In genomic region chr10:71850021-71850744, GRCh38 we compare ENCODE assay signal across 8 cellular contexts. TPM values are rescaled to one million over a fixed set of nuclear protein-coding genes. Genes with fewer than 3 reads are reported as not detected.
A peak's percentile ranks its signal among the peaks of the same experiment; 100 is the strongest.
DNase-seq lines count a peak whose midpoint lies in the region; ATAC-seq and TF ChIP-seq lines count a peak whose summit lies in the region.

No MANE protein-coding gene starts in this region.

- H3K27ac Mint-ChIP-seq in activated CD8-positive, alpha-beta memory T cell treated with anti-CD3 and anti-CD28 coated beads, Interleukin-2, amount 10 ng/mL, durations not matched to agents 7 days and 5 days = peak overlapping the region; percentile 78

- no peak for TF ChIP-seq CTCF in adrenal gland (IDR thresholded peaks at IDR 0.05)
- TF ChIP-seq CTCF in left lung (IDR thresholded peaks at IDR 0.05) = no peak

- H3K4me1 Mint-ChIP-seq in activated CD8-positive, alpha-beta memory T cell treated with anti-CD3 and anti-CD28 coated beads, Interleukin-2, amount 10 ng/mL, durations not matched to agents 7 days and 5 days = peaks cover 31% of the 10 kb centered on the region

- no peaks in the 10 kb centered on the region for H3K9me3 Mint-ChIP-seq in activated CD8-positive, alpha-beta memory T cell treated with anti-CD3 and anti-CD28 coated beads, Interleukin-2, amount 10 ng/mL, durations not matched to agents 7 days and 5 days (ENCODE audit: low read depth)

- H3K4me1 ChIP-seq in adrenal gland (replicated peaks in 1 of 2) (peaks cover 45 to 59% of the 10 kb centered on the region in 2 donors), left lung (peaks cover 18 to 72% of the 10 kb centered on the region in 2 donors), thymus (ENCODE audit: control insufficient read depth, insufficient read depth, low read length) (peaks cover 47% of the 10 kb centered on the region)

- H3K27me3 Mint-ChIP-seq in activated CD8-positive, alpha-beta memory T cell treated with anti-CD3 and anti-CD28 coated beads, Interleukin-2, amount 10 ng/mL, durations not matched to agents 7 days and 5 days = peaks cover 3% of the 10 kb centered on the region

- intact Hi-C loops in adrenal gland (cut with DNase I) = no loop called here
- intact Hi-C loops in left lung (cut with DNase I) = no loop called here

- 2 to 3% (median 2%) methylated on average over 13 of the region's 13 CpGs for WGBS in adrenal gland, 4 donors
- WGBS in thymus = 2% methylated on average over 13 of the region's 13 CpGs

- H3K4me3 Mint-ChIP-seq in activated CD8-positive, alpha-beta memory T cell treated with anti-CD3 and anti-CD28 coated beads, Interleukin-2, amount 10 ng/mL, durations not matched to agents 7 days and 5 days = peak overlapping the region; percentile 84

- H3K36me3 Mint-ChIP-seq in activated CD8-positive, alpha-beta memory T cell treated with anti-CD3 and anti-CD28 coated beads, Interleukin-2, amount 10 ng/mL, durations not matched to agents 7 days and 5 days = peaks cover 2% of the 10 kb centered on the region

- ATAC-seq in activated CD8-positive, alpha-beta memory T cell treated with anti-CD3 and anti-CD28 coated beads, Interleukin-2, amount 10 ng/mL, durations not matched to agents 7 days and 5 days = no peak
- ATAC-seq in left lung = no peak

- H3K27me3 ChIP-seq in adrenal gland = no peaks in the 10 kb centered on the region
- no peaks in the 10 kb centered on the region for H3K27me3 ChIP-seq in left lung
- no peaks in the 10 kb centered on the region for H3K27me3 ChIP-seq in thymus (ENCODE audit: control insufficient read depth, insufficient read depth)

- CTCF ChIA-PET in activated CD8-positive, alpha-beta memory T cell treated with anti-CD3 and anti-CD28 coated beads, Interleukin-2, amount 10 ng/mL, durations not matched to agents 7 days and 5 days (lab: Charles Lee) = interaction anchor here (0.8 to 3.6 kb wide), 7 partner anchors 8 to 198 kb away, joined by 3 to 23 read pairs (median 5); partner anchors contain the start of gene VSIR

- no peaks in the 10 kb centered on the region for H3K9me3 ChIP-seq in adrenal gland (replicated peaks in 1 of 3)
- H3K9me3 ChIP-seq in left lung = no peaks in the 10 kb centered on the region
- no peaks in the 10 kb centered on the region for H3K9me3 ChIP-seq in thymus (ENCODE audit: control insufficient read depth)

- peak overlapping the region; percentile 70 to 99 (median 81) for H3K4me3 ChIP-seq in adrenal gland
- peak overlapping the region; percentile 93 to 99 for H3K4me3 ChIP-seq in left lung
- H3K4me3 ChIP-seq in thymus (ENCODE audit: low read length) = peak overlapping the region; percentile 97

- no peak for DNase-seq in activated CD8-positive, alpha-beta memory T cell treated with anti-CD3 and anti-CD28 coated beads, Interleukin-2, amount 10 ng/mL, durations not matched to agents 7 days and 5 days
- DNase-seq in activated CD8-positive, alpha-beta memory T cell treated with anti-CD3 and anti-CD28 coated beads for 24 hours = no peak
- no peak for DNase-seq in adrenal gland
- DNase-seq in left lung = no peak
- DNase-seq in NCI-H1417 treated with DMSO at 0.1 percent for 48 hours (lab: John Stamatoyannopoulos, UW) = no peak
- no peak for DNase-seq in activated CD8-positive, alpha-beta memory T cell treated with anti-CD3 and anti-CD28 coated beads, Interleukin-2, amount 50 U/mL, for 48 hours
- no peak for DNase-seq in HUDEP-2 (lab: John Stamatoyannopoulos, UW; ENCODE audit: unreplicated experiment in 76 of 76)

- TF ChIP-seq POLR2A in adrenal gland (IDR thresholded peaks at IDR 0.05) = no peak

- no peaks in the 10 kb centered on the region for H3K36me3 ChIP-seq in adrenal gland (replicated peaks in 1 of 2)
- peaks cover 0 to 8% of the 10 kb centered on the region in 2 donors for H3K36me3 ChIP-seq in left lung
- H3K36me3 ChIP-seq in thymus (ENCODE audit: control insufficient read depth, insufficient read depth) = no peaks in the 10 kb centered on the region

- H3K27ac ChIP-seq in adrenal gland (peak overlapping the region; percentile 95 to 99 (median 98)), left lung (peak overlapping the region; percentile 90 to 93), thymus (ENCODE audit: low read depth) (peak overlapping the region; percentile 89)

RNA-seq across cellular contexts. Expression of gene PSAP, which starts 0.9 kb away (rescaled TPM):
- 100 to 1,000 TPM; 111 to 118 TPM for total RNA-seq in activated CD8-positive, alpha-beta memory T cell treated with anti-CD3 and anti-CD28 coated beads, Interleukin-2, amount 10 ng/mL, durations not matched to agents 7 days and 5 days
- 1,000 to 10,000 TPM; 1,730 to 3,452 (median 2,381) TPM for total RNA-seq in adrenal gland
- 1,000 to 10,000 TPM in 1 of 3 donors, 100 to 1,000 TPM in 2; 623 to 1,694 (median 805) TPM for polyA plus RNA-seq in adrenal gland
- 1,000 to 10,000 TPM; 1,484 to 1,668 TPM for total RNA-seq in left lung
- 613 TPM for polyA plus RNA-seq in thymus

Comparison
In these comparisons a context has a peak if more than half of its experiments do, and no peak if none do; other contexts are left out.
1. RNA of gene PSAP, which starts 0.9 kb away (total RNA-seq): 1,730 to 3,452 TPM in adrenal gland and 1,484 to 1,668 TPM in left lung; 111 to 118 TPM in activated CD8-positive, alpha-beta memory T cell treated with anti-CD3 and anti-CD28 coated beads, Interleukin-2, amount 10 ng/mL, durations not matched to agents 7 days and 5 days; every median in the first group is over 10 times any median in the second.
2. Peak in every context shown above with its lines, with median percentiles within 50 percentile points of each other: H3K27ac ChIP-seq and H3K4me3 ChIP-seq.